8 cellular contexts compared by ENCODE assay signal in the genomic region with DNA sequence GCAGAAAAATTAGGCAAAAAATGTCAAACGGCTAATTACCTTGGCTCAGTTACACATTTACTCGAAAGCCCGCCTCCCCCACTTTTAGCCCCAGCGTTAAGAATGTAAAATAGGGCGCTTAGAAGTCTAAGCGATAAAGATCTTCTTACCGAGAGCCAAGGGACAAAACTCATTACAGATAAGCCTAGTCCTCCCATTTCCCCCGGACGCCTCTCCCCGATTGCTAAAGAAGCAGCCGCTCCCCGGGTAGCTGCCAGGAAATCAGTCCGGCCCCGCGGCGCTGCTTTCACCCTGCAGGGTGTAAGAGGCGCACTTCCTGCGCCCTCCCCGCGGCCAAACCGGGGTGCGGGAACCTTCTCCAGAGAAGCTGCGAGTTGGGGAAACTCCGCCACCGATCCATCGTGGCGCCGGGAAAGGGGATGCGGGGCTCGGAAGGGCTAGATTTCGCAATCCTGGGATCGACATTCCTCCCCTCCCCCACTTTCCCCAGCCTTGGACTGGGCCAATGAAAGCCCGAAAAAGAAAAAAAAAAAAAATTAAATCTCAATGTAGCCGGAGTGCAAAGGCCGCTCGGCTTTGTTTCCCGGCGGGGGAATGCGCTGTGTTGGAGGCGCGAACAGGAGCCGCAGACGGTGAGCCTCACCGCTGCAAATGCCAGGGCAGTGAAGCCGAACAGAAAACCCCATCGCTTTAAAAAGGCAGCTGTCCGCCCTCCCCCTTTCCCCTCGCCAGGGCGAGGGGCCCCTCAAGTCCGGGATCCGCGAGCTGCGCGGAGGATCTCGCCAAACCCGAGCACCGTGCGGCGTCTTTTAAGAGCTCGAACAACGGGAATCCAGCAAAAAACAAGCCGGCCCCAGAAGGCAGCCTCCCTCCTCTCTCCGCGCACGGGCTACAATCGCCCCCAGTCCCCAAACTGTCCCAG. TPM values are rescaled to one million over a fixed set of nuclear protein-coding genes. Genes with fewer than 3 reads are reported as not detected.
DNase-seq lines count a peak whose midpoint lies in the region; ATAC-seq and TF ChIP-seq lines count a peak whose summit lies in the region.

No MANE protein-coding gene starts in this region.

- peaks cover 4% of the 10 kb centered on the region for H3K27me3 ChIP-seq in iPS-18a (ENCODE audit: control insufficient read depth, insufficient read depth, low read length)

- peaks cover 13% of the 10 kb centered on the region for H3K4me1 ChIP-seq in iPS-18a (ENCODE audit: control insufficient read depth, low read depth, low read length)

- peak; percentile 60 for DNase-seq in AG09319 (ENCODE audit: extremely low read depth, low read depth)
- peak; percentile 17 for DNase-seq in NCI-H774 (lab: John Stamatoyannopoulos, UW)
- DNase-seq in retinal pigment epithelial cell (ENCODE audit: low read depth): peak; percentile 48
- no peak for DNase-seq in effector CD8-positive, alpha-beta T cell (lab: John Stamatoyannopoulos, UW)

- H3K27ac ChIP-seq in iPS-18a (ENCODE audit: low read length): peak overlapping the region; percentile 93

- no peaks in the 10 kb centered on the region for H3K36me3 Mint-ChIP-seq in brain

- H3K4me3 ChIP-seq in iPS-18a (ENCODE audit: low read length) (peak overlapping the region; percentile 87), retinal pigment epithelial cell (ENCODE audit: low read length) (peak overlapping the region; percentile 77)

- peak; percentile 40 for ATAC-seq in GM18517 (IDR thresholded peaks at IDR 0.05; ENCODE audit: unreplicated experiment)
- ATAC-seq in HG03342 (IDR thresholded peaks at IDR 0.05; ENCODE audit: unreplicated experiment): peak; percentile 46

- peaks cover 3% of the 10 kb centered on the region for H3K36me3 ChIP-seq in iPS-18a (ENCODE audit: control insufficient read depth, low read depth, low read length)

- peak overlapping the region; percentile 96 for H3K9ac ChIP-seq in iPS-18a (ENCODE audit: low read length)

- peak overlapping the region; percentile 96 to 100 (median 99) for H3K4me3 Mint-ChIP-seq in brain

- peaks cover 8 to 22% (median 18%) of the 10 kb centered on the region in 5 experiments for H3K9me3 Mint-ChIP-seq in brain

- peak overlapping the region; percentile 96 to 99 (median 99) for H3K27ac Mint-ChIP-seq in brain

- peaks cover 17% of the 10 kb centered on the region for H3K27me3 Mint-ChIP-seq in brain

- TF ChIP-seq CTCF in AG09319 (IDR thresholded peaks at IDR 0.05; ENCODE audit: low read depth, low read length) (peak; percentile 3; the same call in 1 of the 2 replicates), brain (conservative IDR thresholded peaks at IDR 0.05) (peak in 1 of 2 experiments; percentile 32), retinal pigment epithelial cell (conservative IDR thresholded peaks at IDR 0.05; ENCODE audit: low read depth, low read length) (no peak)

- no peaks in the 10 kb centered on the region for H3K9me3 ChIP-seq in iPS-18a (ENCODE audit: control insufficient read depth, low read depth, low read length)

- H3K4me1 Mint-ChIP-seq in brain: peaks cover 16% of the 10 kb centered on the region

RNA-seq across cellular contexts. Expression of gene PTPRG, which starts 0.7 kb away (rescaled TPM):
- polyA plus RNA-seq in brain (ENCODE audit: insufficient read depth, low read depth, low replicate concordance): 7.4 TPM
